ENCODE assay signal across 12 cellular contexts in genomic region chr22:46462726-46463371, GRCh38.
DNase-seq lines count a peak whose midpoint lies in the region; ATAC-seq and TF ChIP-seq lines count a peak whose summit lies in the region.
"Had no signal": no experiment of that assay in that cellular context is flagged by ENCODE, and none has a peak within 500 bp of the region (broad histone marks: within the 10 kb centered on the region; RNA-seq: fewer than 3 reads in every experiment).

No MANE protein-coding gene starts in this region.

- no peak for TF ChIP-seq CTCF in foreskin keratinocyte (conservative IDR thresholded peaks at IDR 0.05)

- peak; percentile 72 for ATAC-seq in foreskin keratinocyte
- no peak for ATAC-seq in naive thymus-derived CD8-positive, alpha-beta T cell

- POLR2A ChIA-PET in naive thymus-derived CD8-positive, alpha-beta T cell (lab: Charles Lee), result no interaction called here

- H3K27ac Mint-ChIP-seq in naive thymus-derived CD8-positive, alpha-beta T cell, result no peak overlapping the region
- H3K27ac Mint-ChIP-seq in T-helper 2 cell treated with Interferon-gamma antibody and Interleukin-4, amounts not matched to agents 5 μg/mL and 100 μg/mL, for 36 hours, result no peak overlapping the region
- H3K27ac Mint-ChIP-seq: mesothelial cell of epicardium had no signal

- no peaks in the 10 kb centered on the region for H3K27me3 ChIP-seq in foreskin keratinocyte

- H3K36me3 Mint-ChIP-seq in naive thymus-derived CD8-positive, alpha-beta T cell, result no peaks in the 10 kb centered on the region
- no peaks in the 10 kb centered on the region for H3K36me3 Mint-ChIP-seq in T-helper 2 cell treated with Interferon-gamma antibody and Interleukin-4, amounts not matched to agents 5 μg/mL and 100 μg/mL, for 36 hours (ENCODE audit: low read depth)

- DNase-seq in AG20443 (ENCODE audit: low spot score) (peak; percentile 69), HS-5 (ENCODE audit: low read depth) (peak; percentile 74), RPMI7951 (ENCODE audit: low read depth) (peak; percentile 90), foreskin keratinocyte (peak; percentile 94 to 97), DMS153 treated with DMSO at 0.1 percent for 48 hours (lab: John Stamatoyannopoulos, UW; ENCODE audit: unreplicated experiment) (no peak), cerebellar cortex (ENCODE audit: low spot score) (no peak)
- no peak for DNase-seq in naive thymus-derived CD8-positive, alpha-beta T cell
- no peak for DNase-seq in T-helper 2 cell treated with Interferon-gamma antibody and Interleukin-4, amounts not matched to agents 5 μg/mL and 100 μg/mL, for 36 hours (ENCODE audit: low spot score)
- DNase-seq: NCI-H1930, small intestine had no signal

- peak overlapping the region; percentile 86 for H3K27ac ChIP-seq in foreskin keratinocyte
- H3K27ac ChIP-seq: SK-N-MC had no signal

- H3K9me3 Mint-ChIP-seq in naive thymus-derived CD8-positive, alpha-beta T cell, result no peaks in the 10 kb centered on the region
- no peaks in the 10 kb centered on the region for H3K9me3 Mint-ChIP-seq in T-helper 2 cell treated with Interferon-gamma antibody and Interleukin-4, amounts not matched to agents 5 μg/mL and 100 μg/mL, for 36 hours
- H3K9me3 Mint-ChIP-seq: mesothelial cell of epicardium had no signal

- peaks cover 0 to 9% (median 4%) of the 10 kb centered on the region in 5 donors for H3K27me3 Mint-ChIP-seq in naive thymus-derived CD8-positive, alpha-beta T cell
- H3K27me3 Mint-ChIP-seq in T-helper 2 cell treated with Interferon-gamma antibody and Interleukin-4, amounts not matched to agents 5 μg/mL and 100 μg/mL, for 36 hours (ENCODE audit: low read depth), result no peaks in the 10 kb centered on the region

- H3K4me1 ChIP-seq in foreskin keratinocyte, result peaks cover 16% of the 10 kb centered on the region

- no peaks in the 10 kb centered on the region for H3K4me1 Mint-ChIP-seq in naive thymus-derived CD8-positive, alpha-beta T cell
- no peaks in the 10 kb centered on the region for H3K4me1 Mint-ChIP-seq in T-helper 2 cell treated with Interferon-gamma antibody and Interleukin-4, amounts not matched to agents 5 μg/mL and 100 μg/mL, for 36 hours (ENCODE audit: low read depth)

- no peak overlapping the region for H3K4me3 Mint-ChIP-seq in naive thymus-derived CD8-positive, alpha-beta T cell
- no peak overlapping the region for H3K4me3 Mint-ChIP-seq in T-helper 2 cell treated with Interferon-gamma antibody and Interleukin-4, amounts not matched to agents 5 μg/mL and 100 μg/mL, for 36 hours
- H3K4me3 Mint-ChIP-seq: mesothelial cell of epicardium had no signal

Comparison
In these comparisons a context has a peak if more than half of its experiments do, and no peak if none do; other contexts are left out.
1. DNase-seq: peak in AG20443 (single experiment), HS-5 (single experiment), RPMI7951 (single experiment) and foreskin keratinocyte (2 of 2); none in naive thymus-derived CD8-positive, alpha-beta T cell (0 of 10), T-helper 2 cell treated with Interferon-gamma antibody and Interleukin-4, amounts not matched to agents 5 μg/mL and 100 μg/mL, for 36 hours (single experiment), DMS153 treated with DMSO at 0.1 percent for 48 hours (single experiment) and cerebellar cortex (single experiment).